ENCODE assay signal across 22 cellular contexts in the genomic region with DNA sequence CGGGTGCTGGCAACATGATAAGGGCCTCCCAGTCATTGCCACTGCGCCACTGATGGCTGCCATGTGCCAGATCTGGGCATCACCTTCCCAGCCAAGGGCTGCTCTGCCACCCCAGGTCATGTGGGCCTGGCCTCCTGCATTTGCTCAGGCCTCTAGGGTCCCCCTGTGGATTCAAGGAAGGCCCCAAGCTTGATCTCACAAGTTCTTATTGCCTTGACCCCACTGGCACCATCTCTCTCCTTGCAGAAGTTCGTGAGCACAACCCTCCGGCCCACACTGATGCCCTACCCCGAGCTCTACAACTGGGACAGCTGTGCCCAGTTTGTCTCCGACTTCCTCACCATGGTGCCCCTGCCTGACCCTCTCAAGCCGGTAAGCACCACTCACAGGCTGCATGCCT. TPM values are rescaled to one million over a fixed set of nuclear protein-coding genes. Genes with fewer than 3 reads are reported as not detected.
DNase-seq lines count a peak whose midpoint lies in the region; ATAC-seq, FAIRE-seq and TF ChIP-seq lines count a peak whose summit lies in the region.
"Had no signal": no experiment of that assay in that cellular context is flagged by ENCODE, and none has a peak within 500 bp of the region (broad histone marks: within the 10 kb centered on the region; RNA-seq: fewer than 3 reads in every experiment).

No MANE protein-coding gene starts in this region.

- ATAC-seq in HepG2 (no peak), right lobe of liver (no peak), HG03139 (IDR thresholded peaks at IDR 0.05; ENCODE audit: unreplicated experiment) (no peak)

- H3K79me1 ChIP-seq in neuronal stem cell (ENCODE audit: low read depth, low read length), result peaks cover 1% of the 10 kb centered on the region

- peak overlapping the region; percentile 81 for H3K18ac ChIP-seq in neuronal stem cell (ENCODE audit: low read length)

- H3K23ac ChIP-seq in neuronal stem cell (ENCODE audit: low read depth, low read length, poor library complexity), result peak overlapping the region; percentile 28

- in situ Hi-C loops in HepG2 (cut with HindIII; ENCODE audit: extremely low pct_ligation_motif_present, low pct_unique_long_range_greater_than_20kb), result no loop called here

- POLR2A ChIA-PET in HepG2 (lab: Yijun Ruan, JAX), result interaction anchor here (1.8 to 2.4 kb wide), 3 partner anchors 10 to 35 kb away, joined by 7 to 10 read pairs (median 10); partner anchors contain the start of genes ADGRG3 and KATNB1

- no peak for FAIRE-seq in HepG2 (lab: Jason Lieb, UNC)
- FAIRE-seq: A204.1, D721Med, H1 had no signal

- peak overlapping the region; percentile 77 for H2BK120ac ChIP-seq in neuronal stem cell (ENCODE audit: low read depth, low read length)

- CTCF ChIA-PET in HepG2 (lab: Yijun Ruan, JAX; ENCODE audit: low intra/inter-chr PET ratio, low total read pairs), result no interaction called here

- no peaks in the 10 kb centered on the region for H4K20me1 ChIP-seq in HepG2 (ENCODE audit: insufficient read depth, low read length)

- H3K79me2 ChIP-seq in HepG2 (ENCODE audit: insufficient read depth, low read length), result no peaks in the 10 kb centered on the region

- no peak overlapping the region for H4K8ac ChIP-seq in neuronal stem cell (ENCODE audit: low read depth, low read length)

- BruUV-seq in HepG2 (replicated peaks; lab: Mats Ljungman, UMichigan), result no TSS peak

- no peak for TF ChIP-seq CTCF in HepG2 (CRISPR knock-in tag; IDR thresholded peaks at IDR 0.05)
- no peak for TF ChIP-seq CTCF in right lobe of liver (IDR thresholded peaks at IDR 0.05)
- TF ChIP-seq CTCF in endodermal cell (conservative IDR thresholded peaks at IDR 0.05), result no peak
- no peak for TF ChIP-seq CTCF in sigmoid colon (IDR thresholded peaks at IDR 0.05)

- H3K27me3 ChIP-seq in HepG2 (ENCODE audit: control insufficient read depth in 1 of 2, insufficient read depth in 2 of 2, low read length in 2 of 2) (no peaks in the 10 kb centered on the region), right lobe of liver (no peaks in the 10 kb centered on the region), endodermal cell (ENCODE audit: control insufficient read depth, insufficient read depth, low read length, poor library complexity, severe bottlenecking) (no peaks in the 10 kb centered on the region), neuronal stem cell (ENCODE audit: control insufficient read depth in 3 of 3, insufficient read depth in 3 of 3, low read depth in 1 of 3, low read length in 3 of 3) (peaks cover 0 to 3% (median 0%) of the 10 kb centered on the region in 3 experiments), sigmoid colon (no peaks in the 10 kb centered on the region)
- H3K27me3 ChIP-seq: BE2C had no signal

- H3K27ac Mint-ChIP-seq in endodermal cell, result peak overlapping the region; percentile 44
- H3K27ac Mint-ChIP-seq: CD4-positive, CD25-positive, alpha-beta regulatory T cell; CD8-positive, alpha-beta memory T cell; H9 had no signal

- H2BK5ac ChIP-seq in neuronal stem cell (ENCODE audit: low read length), result no peak overlapping the region

- no peak overlapping the region for H3K4ac ChIP-seq in neuronal stem cell (ENCODE audit: low read length)

- peak overlapping the region; percentile 75 for H3K14ac ChIP-seq in neuronal stem cell (ENCODE audit: low read length)

- no peak for TF ChIP-seq EP300 in HepG2 (IDR thresholded peaks at IDR 0.05; ENCODE audit: low read depth in 2 of 2, low read length in 2 of 2)
- TF ChIP-seq EP300 in HepG2 (CRISPR knock-in tag; IDR thresholded peaks at IDR 0.05; ENCODE audit: borderline replicate concordance), result no peak
- TF ChIP-seq EP300 in sigmoid colon (IDR thresholded peaks at IDR 0.05), result no peak

- H2AFZ ChIP-seq in HepG2 (ENCODE audit: low read length) (no peak overlapping the region), neuronal stem cell (ENCODE audit: low read length) (no peak overlapping the region)

- intact Hi-C loops in HepG2 (cut with micrococcal nuclease; ENCODE audit: unreplicated experiment) (no loop called here), right lobe of liver (cut with DNase I) (no loop called here), sigmoid colon (cut with DNase I) (no loop called here)

- DNase-seq in HepG2 (ENCODE audit: low spot score) (no peak), right lobe of liver (no peak), endodermal cell (no peak), neuronal stem cell (ENCODE audit: low spot score) (no peak), sigmoid colon (peak; percentile 37), SIG-M5 (lab: John Stamatoyannopoulos, UW) (no peak), A172 (ENCODE audit: low spot score) (no peak)
- DNase-seq: ACHN; BE2C; C1 segment of cervical spinal cord; CD4-positive, CD25-positive, alpha-beta regulatory T cell; CD8-positive, alpha-beta memory T cell; COR-L47; DMS79; GF-D8; H9 had no signal

- peaks cover 91% of the 10 kb centered on the region for H3K4me1 ChIP-seq in HepG2 (ENCODE audit: insufficient read depth, low read length)
- peaks cover 0 to 30% (median 7%) of the 10 kb centered on the region in 4 donors for H3K4me1 ChIP-seq in right lobe of liver
- H3K4me1 ChIP-seq in endodermal cell (ENCODE audit: control insufficient read depth, insufficient read depth, low read length), result peaks cover 12% of the 10 kb centered on the region
- H3K4me1 ChIP-seq in neuronal stem cell (ENCODE audit: control insufficient read depth in 2 of 2, insufficient read depth in 1 of 2, low read depth in 1 of 2, low read length in 2 of 2), result peaks cover 13 to 17% of the 10 kb centered on the region in 2 donors
- H3K4me1 ChIP-seq in sigmoid colon, result no peaks in the 10 kb centered on the region
- H3K4me1 ChIP-seq: BE2C had no signal

- no peak overlapping the region for H3K9ac ChIP-seq in HepG2 (ENCODE audit: insufficient read depth, low read depth, low read length)
- no peak overlapping the region for H3K9ac ChIP-seq in endodermal cell (ENCODE audit: extremely low read depth, low read length, poor library complexity, severe bottlenecking)
- H3K9ac ChIP-seq in neuronal stem cell (ENCODE audit: low read depth, low read length, poor library complexity), result no peak overlapping the region

- 97% methylated on average over 5 of the region's 7 CpGs for WGBS in HepG2 (ENCODE audit: low lambda C conversion rate)
- WGBS in right lobe of liver (ENCODE audit: insufficient coverage, low coverage, low lambda C conversion rate, missing lambda C conversion rate), result 100% methylated on average over 1 of the region's 7 CpGs
- 94 to 97% methylated on average over 5 to 7 of the region's 7 CpGs for WGBS in endodermal cell (ENCODE audit: insufficient coverage in 1 of 2, insufficient read length in 1 of 2), 2 experiments
- WGBS in neuronal stem cell (ENCODE audit: extremely low coverage in 2 of 2, insufficient read length in 2 of 2, insufficient replicate concordance in 1 of 2), 2 donors, result no CpG with 5 or more reads among the region's 7 CpGs
- whole genome bisulfite sequencing in sigmoid colon, 2 donors, result 95 to 96% methylated on average over 7 of the region's 7 CpGs

- H3K36me3 ChIP-seq in HepG2 (replicated peaks in 1 of 2; ENCODE audit: control insufficient read depth in 1 of 2, insufficient read depth in 2 of 2, low read length in 2 of 2), result no peaks in the 10 kb centered on the region
- no peaks in the 10 kb centered on the region for H3K36me3 ChIP-seq in right lobe of liver
- no peaks in the 10 kb centered on the region for H3K36me3 ChIP-seq in endodermal cell (ENCODE audit: control insufficient read depth, insufficient read depth, low read length)
- H3K36me3 ChIP-seq in neuronal stem cell (replicated peaks in 1 of 2; ENCODE audit: control insufficient read depth in 2 of 2, insufficient read depth in 2 of 2, low read length in 2 of 2), result no peaks in the 10 kb centered on the region
- no peaks in the 10 kb centered on the region for H3K36me3 ChIP-seq in sigmoid colon
- H3K36me3 ChIP-seq: BE2C had no signal

- H2BK15ac ChIP-seq in neuronal stem cell (ENCODE audit: low read length), result peak overlapping the region; percentile 96

- peak overlapping the region; percentile 61 for H4K91ac ChIP-seq in neuronal stem cell (ENCODE audit: low read depth, low read length, poor library complexity)

- H3K4me1 Mint-ChIP-seq in endodermal cell, result peaks cover 21% of the 10 kb centered on the region

- H2BK12ac ChIP-seq in neuronal stem cell (ENCODE audit: low read length), result peak overlapping the region; percentile 75

- H3K9me3 Mint-ChIP-seq in endodermal cell, result no peaks in the 10 kb centered on the region
- H3K9me3 Mint-ChIP-seq: CD4-positive, CD25-positive, alpha-beta regulatory T cell; CD8-positive, alpha-beta memory T cell had no signal

- H3K9me3 ChIP-seq in HepG2 (ENCODE audit: low read length) (no peaks in the 10 kb centered on the region), right lobe of liver (no peaks in the 10 kb centered on the region), endodermal cell (ENCODE audit: control insufficient read depth, low read length) (no peaks in the 10 kb centered on the region), neuronal stem cell (replicated peaks in 1 of 2; ENCODE audit: control insufficient read depth in 2 of 2, insufficient read depth in 1 of 2, low read depth in 1 of 2, low read length in 2 of 2) (no peaks in the 10 kb centered on the region), sigmoid colon (no peaks in the 10 kb centered on the region)
- H3K9me3 ChIP-seq: BE2C had no signal

- peak overlapping the region; percentile 94 for H2AK5ac ChIP-seq in neuronal stem cell (ENCODE audit: low read depth, low read length)

- no peak overlapping the region for H3K4me3 Mint-ChIP-seq in endodermal cell
- H3K4me3 Mint-ChIP-seq: CD4-positive, CD25-positive, alpha-beta regulatory T cell; CD8-positive, alpha-beta memory T cell; H9 had no signal

- H3K36me3 Mint-ChIP-seq in endodermal cell (ENCODE audit: low read depth), result no peaks in the 10 kb centered on the region
- H3K36me3 Mint-ChIP-seq: CD4-positive, CD25-positive, alpha-beta regulatory T cell; CD8-positive, alpha-beta memory T cell had no signal

- peaks cover 3% of the 10 kb centered on the region for H3K27me3 Mint-ChIP-seq in endodermal cell (ENCODE audit: insufficient read depth)

- no peak for TF ChIP-seq RAD21 in HepG2 (CRISPR knock-in tag; IDR thresholded peaks at IDR 0.05)

- H3K27ac ChIP-seq in HepG2 (ENCODE audit: extremely low read length, insufficient read depth, low read length), result no peak overlapping the region
- H3K27ac ChIP-seq in right lobe of liver, result no peak overlapping the region
- no peak overlapping the region for H3K27ac ChIP-seq in endodermal cell (ENCODE audit: low read depth, low read length)
- H3K27ac ChIP-seq in neuronal stem cell (replicated peaks; ENCODE audit: low read length), result no peak overlapping the region
- H3K27ac ChIP-seq in sigmoid colon, result no peak overlapping the region

- TF ChIP-seq POLR2A in HepG2 (IDR thresholded peaks at IDR 0.05; ENCODE audit: insufficient read depth in 1 of 2, low read depth in 2 of 2, low read length in 2 of 2) (no peak), right lobe of liver (IDR thresholded peaks at IDR 0.05) (no peak), sigmoid colon (IDR thresholded peaks at IDR 0.05) (no peak)

- H3K4me3 ChIP-seq in HepG2 (replicated peaks in 1 of 3; ENCODE audit: insufficient read depth in 1 of 3, low read depth in 2 of 3, low read length in 3 of 3) (no peak overlapping the region), right lobe of liver (no peak overlapping the region), endodermal cell (ENCODE audit: low read length) (no peak overlapping the region), neuronal stem cell (ENCODE audit: low read length in 2 of 2) (no peak overlapping the region), sigmoid colon (no peak overlapping the region)

- H3K4me2 ChIP-seq in HepG2 (ENCODE audit: low read depth, low read length), result no peak overlapping the region
- no peak overlapping the region for H3K4me2 ChIP-seq in neuronal stem cell (ENCODE audit: insufficient read depth, low read length, poor library complexity, severe bottlenecking)

RNA-seq across cellular contexts. Expression of gene DRC7, which starts 5.3 kb away (rescaled TPM):
- total RNA-seq in HepG2 (2016; rRNA removed; fragmentation: Illumina TruSeq; extraction: Trizol) (2.7 and 3.4 TPM in 2 replicates), right lobe of liver (under 1 TPM; 0.06 to 0.37 (median 0.19) TPM), endodermal cell (1 to 10 TPM; 1.6 to 1.8 TPM), sigmoid colon (not detected)
- 0.26 and 1.5 TPM in 2 replicates for total RNA-seq in HepG2 (2016; cell fraction: cytosol; rRNA removed; fragmentation: Illumina TruSeq; extraction: Trizol; ENCODE audit: low read depth)
- 2.4 and 2.5 TPM in 2 replicates for total RNA-seq in HepG2 (2016; cell fraction: insoluble cytoplasmic fraction; rRNA removed; fragmentation: Illumina TruSeq; extraction: Trizol)
- 1.4 and 2.1 TPM in 2 replicates for total RNA-seq in HepG2 (2016; cell fraction: membrane; rRNA removed; fragmentation: Illumina TruSeq; extraction: Trizol)
- total RNA-seq in HepG2 (2016; cell fraction: nucleus; rRNA removed; fragmentation: Illumina TruSeq; extraction: Trizol), result 0.59 and 1.6 TPM in 2 replicates
- polyA plus RNA-seq in HepG2 (2011; rRNA removed) (3.4 and 3.5 TPM in 2 replicates), sigmoid colon (not detected)
- 2.7 and 3.1 TPM in 2 replicates for polyA plus RNA-seq in HepG2 (2011; cell fraction: cytosol; rRNA removed)
- polyA plus RNA-seq in HepG2 (2011; cell fraction: nucleus; rRNA removed), result 3.4 TPM in 2 replicates
- polyA plus RNA-seq in HepG2 (2012), result 4.1 and 4.4 TPM in 2 replicates
- 0.70 and 1.3 TPM in 2 replicates for polyA plus RNA-seq in HepG2 (2016; cell fraction: cytosol; fragmentation: Illumina TruSeq; extraction: Trizol; ENCODE audit: low read depth)
- polyA plus RNA-seq in HepG2 (2016; cell fraction: insoluble cytoplasmic fraction; fragmentation: Illumina TruSeq; extraction: Trizol; ENCODE audit: low read depth), result 2.0 and 2.4 TPM in 2 replicates
- polyA plus RNA-seq in HepG2 (2016; cell fraction: membrane; fragmentation: Illumina TruSeq; extraction: Trizol; ENCODE audit: low read depth), result 1.0 and 1.1 TPM in 2 replicates
- 1.6 and 1.8 TPM in 2 replicates for polyA plus RNA-seq in HepG2 (2016; cell fraction: nucleus; fragmentation: Illumina TruSeq; extraction: Trizol; ENCODE audit: insufficient read depth, low read depth)
- polyA minus RNA-seq in HepG2 (2011; rRNA and poly(A)+ RNA removed; ENCODE audit: low replicate concordance), result 1.2 TPM in 1 of 2 replicates, not detected in the other
- polyA minus RNA-seq in HepG2 (2011; cell fraction: cytosol; rRNA and poly(A)+ RNA removed), result 0.99 and 1.1 TPM in 2 replicates
- polyA minus RNA-seq in HepG2 (2011; cell fraction: nucleus; rRNA and poly(A)+ RNA removed), result 1.3 and 2.5 TPM in 2 replicates
- 0.25 TPM for polyA plus RNA-seq in endodermal cell (2013, experiment 1 of 2)
- polyA plus RNA-seq in endodermal cell (2013, experiment 2 of 2), result 0.46 TPM
- 0.28 TPM for polyA plus RNA-seq in neuronal stem cell (2013, experiment 1 of 2)
- polyA plus RNA-seq in neuronal stem cell (2013, experiment 2 of 2), result 0.21 TPM
- total RNA-seq in A172 (2014; rRNA removed; shearing (Covaris generic)), result 0.50 TPM in 1 of 2 replicates, not detected in the other
- total RNA-seq: CD4-positive, CD25-positive, alpha-beta regulatory T cell; CD8-positive, alpha-beta memory T cell; Daoy; H1; HT-29 had no signal
- polyA plus RNA-seq: CD4-positive, CD25-positive, alpha-beta regulatory T cell; CD8-positive, alpha-beta memory T cell had no signal

RNA-seq across cellular contexts. Expression of gene ADGRG3, which starts 31.8 kb away (rescaled TPM):
- total RNA-seq in HepG2 (2016; rRNA removed; fragmentation: Illumina TruSeq; extraction: Trizol) (1.0 and 2.7 TPM in 2 replicates), right lobe of liver (1 to 10 TPM in 1 of 6 experiments, under 1 TPM in 5; 0.37 to 1.6 (median 0.83) TPM), endodermal cell (not detected), sigmoid colon (1 to 10 TPM; 3.0 to 6.6 (median 4.9) TPM)
- 0.79 and 1.1 TPM in 2 replicates for total RNA-seq in HepG2 (2016; cell fraction: cytosol; rRNA removed; fragmentation: Illumina TruSeq; extraction: Trizol; ENCODE audit: low read depth)
- 1.1 and 2.2 TPM in 2 replicates for total RNA-seq in HepG2 (2016; cell fraction: insoluble cytoplasmic fraction; rRNA removed; fragmentation: Illumina TruSeq; extraction: Trizol)
- 1.0 and 1.5 TPM in 2 replicates for total RNA-seq in HepG2 (2016; cell fraction: membrane; rRNA removed; fragmentation: Illumina TruSeq; extraction: Trizol)
- 2.3 and 2.7 TPM in 2 replicates for total RNA-seq in HepG2 (2016; cell fraction: nucleus; rRNA removed; fragmentation: Illumina TruSeq; extraction: Trizol)
- polyA plus RNA-seq in HepG2 (2011; rRNA removed) (11.8 and 13.6 TPM in 2 replicates), sigmoid colon (1 to 10 TPM in 2 of 3 donors, under 1 TPM in 1; 0.69 to 3.6 (median 2.4) TPM)
- polyA plus RNA-seq in HepG2 (2011; cell fraction: cytosol; rRNA removed), result 10.8 and 11.2 TPM in 2 replicates
- polyA plus RNA-seq in HepG2 (2011; cell fraction: nucleus; rRNA removed), result 21.1 and 23.7 TPM in 2 replicates
- 5.8 and 8.1 TPM in 2 replicates for polyA plus RNA-seq in HepG2 (2012)
- 0.49 and 0.54 TPM in 2 replicates for polyA plus RNA-seq in HepG2 (2016; cell fraction: cytosol; fragmentation: Illumina TruSeq; extraction: Trizol; ENCODE audit: low read depth)
- polyA plus RNA-seq in HepG2 (2016; cell fraction: insoluble cytoplasmic fraction; fragmentation: Illumina TruSeq; extraction: Trizol; ENCODE audit: low read depth), result 1.3 TPM in 2 replicates
- 0.65 and 1.0 TPM in 2 replicates for polyA plus RNA-seq in HepG2 (2016; cell fraction: membrane; fragmentation: Illumina TruSeq; extraction: Trizol; ENCODE audit: low read depth)
- polyA plus RNA-seq in HepG2 (2016; cell fraction: nucleus; fragmentation: Illumina TruSeq; extraction: Trizol; ENCODE audit: insufficient read depth, low read depth), result 5.4 and 6.5 TPM in 2 replicates
- 0.91 and 31.9 TPM in 2 replicates for polyA minus RNA-seq in HepG2 (2011; rRNA and poly(A)+ RNA removed; ENCODE audit: low replicate concordance)
- polyA minus RNA-seq in HepG2 (2011; cell fraction: cytosol; rRNA and poly(A)+ RNA removed), result 4.7 and 5.3 TPM in 2 replicates
- 8.9 and 10.4 TPM in 2 replicates for polyA minus RNA-seq in HepG2 (2011; cell fraction: nucleus; rRNA and poly(A)+ RNA removed)
- polyA plus RNA-seq in endodermal cell (2013, experiment 1 of 2), result 0.39 TPM
- polyA plus RNA-seq in endodermal cell (2013, experiment 2 of 2), result 0.21 TPM
- polyA plus RNA-seq in neuronal stem cell (2013, experiment 1 of 2), result 0.25 TPM
- 0.33 TPM for polyA plus RNA-seq in neuronal stem cell (2013, experiment 2 of 2)
- not detected in 2 replicates for total RNA-seq in A172 (2014; rRNA removed; shearing (Covaris generic))
- total RNA-seq: CD8-positive, alpha-beta memory T cell; Daoy; HT-29 had no signal
- polyA plus RNA-seq: CD4-positive, CD25-positive, alpha-beta regulatory T cell; CD8-positive, alpha-beta memory T cell had no signal

RNA-seq across cellular contexts. Expression of gene KATNB1, which starts 35.7 kb away (rescaled TPM):
- 25.2 and 31.5 TPM in 2 replicates for total RNA-seq in HepG2 (2016; rRNA removed; fragmentation: Illumina TruSeq; extraction: Trizol)
- total RNA-seq in HepG2 (2016; cell fraction: cytosol; rRNA removed; fragmentation: Illumina TruSeq; extraction: Trizol; ENCODE audit: low read depth), result 14.2 and 18.3 TPM in 2 replicates
- 21.2 and 33.1 TPM in 2 replicates for total RNA-seq in HepG2 (2016; cell fraction: insoluble cytoplasmic fraction; rRNA removed; fragmentation: Illumina TruSeq; extraction: Trizol)
- total RNA-seq in HepG2 (2016; cell fraction: membrane; rRNA removed; fragmentation: Illumina TruSeq; extraction: Trizol), result 34.3 and 42.2 TPM in 2 replicates
- 21.9 and 25.7 TPM in 2 replicates for total RNA-seq in HepG2 (2016; cell fraction: nucleus; rRNA removed; fragmentation: Illumina TruSeq; extraction: Trizol)
- polyA plus RNA-seq in HepG2 (2011; rRNA removed), result 39.8 and 43.5 TPM in 2 replicates
- polyA plus RNA-seq in HepG2 (2011; cell fraction: cytosol; rRNA removed), result 17.4 and 27.7 TPM in 2 replicates
- 122 and 146 TPM in 2 replicates for polyA plus RNA-seq in HepG2 (2011; cell fraction: nucleus; rRNA removed)
- 16.2 and 20.9 TPM in 2 replicates for polyA plus RNA-seq in HepG2 (2012)
- 15.0 and 20.0 TPM in 2 replicates for polyA plus RNA-seq in HepG2 (2016; cell fraction: cytosol; fragmentation: Illumina TruSeq; extraction: Trizol; ENCODE audit: low read depth)
- 22.6 and 30.3 TPM in 2 replicates for polyA plus RNA-seq in HepG2 (2016; cell fraction: insoluble cytoplasmic fraction; fragmentation: Illumina TruSeq; extraction: Trizol; ENCODE audit: low read depth)
- polyA plus RNA-seq in HepG2 (2016; cell fraction: membrane; fragmentation: Illumina TruSeq; extraction: Trizol; ENCODE audit: low read depth), result 30.4 and 34.5 TPM in 2 replicates
- polyA plus RNA-seq in HepG2 (2016; cell fraction: nucleus; fragmentation: Illumina TruSeq; extraction: Trizol; ENCODE audit: insufficient read depth, low read depth), result 49.3 and 53.8 TPM in 2 replicates
- 29.8 and 60.0 TPM in 2 replicates for polyA minus RNA-seq in HepG2 (2011; rRNA and poly(A)+ RNA removed; ENCODE audit: low replicate concordance)
- 13.6 and 19.1 TPM in 2 replicates for polyA minus RNA-seq in HepG2 (2011; cell fraction: cytosol; rRNA and poly(A)+ RNA removed)
- polyA minus RNA-seq in HepG2 (2011; cell fraction: nucleus; rRNA and poly(A)+ RNA removed), result 27.9 and 30.3 TPM in 2 replicates
- 10 to 100 TPM in 2 of 6 experiments, 1 to 10 TPM in 4; 5.6 to 17.5 (median 8.5) TPM for total RNA-seq in right lobe of liver
- total RNA-seq in endodermal cell, result 10 to 100 TPM; 26.1 to 32.4 TPM
- 35.1 TPM for polyA plus RNA-seq in endodermal cell (2013, experiment 1 of 2)
- 29.6 TPM for polyA plus RNA-seq in endodermal cell (2013, experiment 2 of 2)
- polyA plus RNA-seq in neuronal stem cell (2013, experiment 1 of 2), result 31.8 TPM
- polyA plus RNA-seq in neuronal stem cell (2013, experiment 2 of 2), result 30.8 TPM
- total RNA-seq in sigmoid colon, result 10 to 100 TPM in 2 of 4 donors, 1 to 10 TPM in 2; 4.3 to 15.0 (median 10.1) TPM
- polyA plus RNA-seq in sigmoid colon, result 10 to 100 TPM in 2 of 3 donors, 1 to 10 TPM in 1; 8.6 to 18.6 (median 10.8) TPM
- total RNA-seq in A172 (2014; rRNA removed; shearing (Covaris generic)), result 19.9 and 22.0 TPM in 2 replicates
